In genomic region chr11:112096194-112096593, GRCh38 we compare ENCODE assay signal across 1 cellular context.
TF ChIP-seq lines count a peak whose summit lies in the region.

No MANE protein-coding gene starts in this region.

TF ChIP-seq in K562, 482 proteins besides CTCF, POLR2A, EP300 and RAD21 (continued from another document):
- TF ChIP-seq CHD7 (IDR thresholded peaks at IDR 0.05; ENCODE audit: low read depth, low read length), result no peak
TF ChIP-seq in K562: peak in this region for 0.
